ENCODE assay signal across 23 cellular contexts in genomic region chr3:108554913-108555571, GRCh38. TPM values are rescaled to one million over a fixed set of nuclear protein-coding genes. Genes with fewer than 3 reads are reported as not detected.
DNase-seq lines count a peak whose midpoint lies in the region; ATAC-seq, FAIRE-seq and TF ChIP-seq lines count a peak whose summit lies in the region.
"Had no signal": no experiment of that assay in that cellular context is flagged by ENCODE, and none has a peak within 500 bp of the region (broad histone marks: within the 10 kb centered on the region; RNA-seq: fewer than 3 reads in every experiment).

No MANE protein-coding gene starts in this region.

- H3K4me1 ChIP-seq in PC-3 (ENCODE audit: insufficient read depth, low read length): peaks cover 15% of the 10 kb centered on the region
- H3K4me1 ChIP-seq in psoas muscle: no peaks in the 10 kb centered on the region
- H3K4me1 ChIP-seq in SJCRH30: no peaks in the 10 kb centered on the region
- H3K4me1 ChIP-seq: BE2C had no signal

- H3F3A ChIP-seq in PC-3 (ENCODE audit: low read length, unreplicated experiment): no peaks in the 10 kb centered on the region

- no peak for FAIRE-seq in GM19239 (lab: Jason Lieb, UNC)
- FAIRE-seq: GM18507 had no signal

- H3K27me3 ChIP-seq in PC-3 (ENCODE audit: low read length): no peaks in the 10 kb centered on the region
- no peaks in the 10 kb centered on the region for H3K27me3 ChIP-seq in psoas muscle (ENCODE audit: insufficient read depth in 3 of 3, low read length in 2 of 3)
- H3K27me3 ChIP-seq in SJCRH30: no peaks in the 10 kb centered on the region
- H3K27me3 ChIP-seq: BE2C had no signal

- peaks cover 31% of the 10 kb centered on the region for H3K4me1 Mint-ChIP-seq in progenitor cell of endocrine pancreas (ENCODE audit: low read depth)
- H3K4me1 Mint-ChIP-seq: natural killer cell had no signal

- CTCF ChIA-PET in PC-3 (lab: Charles Lee): interaction anchor here (1.3 kb wide), 1 partner anchor 360 kb away, joined by 3 read pairs; no protein-coding TSS in a partner anchor

- POLR2A ChIA-PET in PC-3 (lab: Charles Lee; ENCODE audit: unreplicated experiment): interaction anchor here (0.6 kb wide), 1 partner anchor 47 kb away, joined by 3 read pairs; no protein-coding TSS in a partner anchor

- no peak overlapping the region for H3K27ac ChIP-seq in PC-3 (ENCODE audit: low read length)
- H3K27ac ChIP-seq in psoas muscle: no peak overlapping the region
- H3K27ac ChIP-seq in SJCRH30: no peak overlapping the region
- H3K27ac ChIP-seq: lower lobe of right lung had no signal

- peak overlapping the region; percentile 94 for H3K27ac Mint-ChIP-seq in progenitor cell of endocrine pancreas
- H3K27ac Mint-ChIP-seq: natural killer cell had no signal

- DNase-seq in EH (ENCODE audit: low read depth) (peak; percentile 36), PC-3 (no peak), iris pigment epithelial cell (ENCODE audit: low read depth) (peak; percentile 14), progenitor cell of endocrine pancreas (ENCODE audit: low spot score, unreplicated experiment) (no peak), COR-L47 (lab: John Stamatoyannopoulos, UW) (no peak), psoas muscle (no peak), SJCRH30 (no peak), GM19239 (ENCODE audit: insufficient read length, low spot score) (no peak)
- DNase-seq: activated CD4-positive, alpha-beta T cell treated with anti-CD3 and anti-CD28 coated beads for 1 hour; activated gamma-delta T cell treated with Interleukin-2 at 50 U/mL for 16 hours; BE2C; DMS153; effector memory CD8-positive, alpha-beta T cell; lower lobe of right lung; natural killer cell; NCI-H1694; NCI-H345; right cardiac atrium; T-helper 2 cell had no signal

- no peaks in the 10 kb centered on the region for H3K27me3 Mint-ChIP-seq in progenitor cell of endocrine pancreas
- H3K27me3 Mint-ChIP-seq: effector memory CD8-positive, alpha-beta T cell had no signal

- BruUV-seq in PC-3 (replicated peaks; lab: Mats Ljungman, UMichigan): no TSS peak

- H2AFZ ChIP-seq in PC-3 (ENCODE audit: low read length): no peak overlapping the region

- H3K79me2 ChIP-seq in PC-3 (ENCODE audit: low read length): no peaks in the 10 kb centered on the region

- 0 out of 2 replicates have a peak overlapping the region, but pooled peaks have one; percentile 34 for H3K4me2 ChIP-seq in PC-3 (ENCODE audit: low read length)

- no peak for TF ChIP-seq CTCF in PC-3 (conservative IDR thresholded peaks at IDR 0.05; ENCODE audit: low read depth, low read length)
- no peak for TF ChIP-seq CTCF in progenitor cell of endocrine pancreas (IDR thresholded peaks at IDR 0.05; ENCODE audit: unreplicated experiment)
- TF ChIP-seq CTCF in psoas muscle (IDR thresholded peaks at IDR 0.05): no peak

- H3K9me3 ChIP-seq in PC-3 (ENCODE audit: low read length) (no peaks in the 10 kb centered on the region), psoas muscle (no peaks in the 10 kb centered on the region), SJCRH30 (replicated peaks) (no peaks in the 10 kb centered on the region)
- H3K9me3 ChIP-seq: BE2C, HAP-1, lower lobe of right lung had no signal

- H3K36me3 Mint-ChIP-seq in progenitor cell of endocrine pancreas (ENCODE audit: insufficient read depth): peaks cover 9% of the 10 kb centered on the region
- H3K36me3 Mint-ChIP-seq: natural killer cell had no signal

- H4K20me1 ChIP-seq in PC-3 (ENCODE audit: low read length): 0 out of 2 replicates have a peak, but pooled peaks cover 4% of the 10 kb centered on the region

- no peak overlapping the region for H3K4me3 ChIP-seq in PC-3 (ENCODE audit: low read length)
- no peak overlapping the region for H3K4me3 ChIP-seq in psoas muscle
- no peak overlapping the region for H3K4me3 ChIP-seq in SJCRH30
- H3K4me3 ChIP-seq: HAP-1, lower lobe of right lung had no signal

- no peaks in the 10 kb centered on the region for H3K9me2 ChIP-seq in PC-3 (replicated peaks; ENCODE audit: low read length)

- WGBS in psoas muscle, 3 donors: 78 to 85% (median 85%) methylated on average over 3 of the region's 3 CpGs

- H3K9me3 Mint-ChIP-seq in progenitor cell of endocrine pancreas (ENCODE audit: low read depth): no peaks in the 10 kb centered on the region
- H3K9me3 Mint-ChIP-seq: effector memory CD8-positive, alpha-beta T cell; natural killer cell had no signal

- intact Hi-C loops in PC-3 (cut with micrococcal nuclease) (loop anchor here (2.0 to 10.0 kb wide), 5 partner anchors 34 to 1320 kb away; partner anchors contain the start of genes CIP2A and DZIP3), psoas muscle (cut with DNase I) (loop anchor here (1.0 to 2.0 kb wide), 2 partner anchors 17 to 66 kb away; no protein-coding TSS in a partner anchor)

- H3K36me3 ChIP-seq in PC-3 (ENCODE audit: low read depth, low read length) (peaks cover 60% of the 10 kb centered on the region), psoas muscle (ENCODE audit: insufficient read depth in 1 of 2, low read depth in 1 of 2) (no peaks in the 10 kb centered on the region), SJCRH30 (peaks cover 86% of the 10 kb centered on the region)
- H3K36me3 ChIP-seq: lower lobe of right lung had no signal

- ATAC-seq in PC-3 (peak; percentile 54), psoas muscle (no peak)
- ATAC-seq: effector memory CD8-positive, alpha-beta T cell; natural killer cell; Right ventricle myocardium inferior had no signal

- H3K9ac ChIP-seq in PC-3 (ENCODE audit: low read length): no peak overlapping the region

- peak overlapping the region; percentile 57 for H3K4me3 Mint-ChIP-seq in progenitor cell of endocrine pancreas (ENCODE audit: low read depth)
- H3K4me3 Mint-ChIP-seq: effector memory CD8-positive, alpha-beta T cell; natural killer cell had no signal

RNA-seq across cellular contexts. Expression of gene CIP2A, which starts 34.2 kb away (rescaled TPM):
- total RNA-seq in PC-3 (2014; rRNA removed) (47.9 and 52.4 TPM in 2 replicates), progenitor cell of endocrine pancreas (21.0 and 25.1 TPM in 2 replicates), psoas muscle (1 to 10 TPM in 1 of 4 donors, under 1 TPM in 3; 0.62 to 1.1 (median 0.90) TPM)
- 1 to 10 TPM in 1 of 3 donors, under 1 TPM in 2; 0.31 to 1.7 (median 0.95) TPM for polyA plus RNA-seq in psoas muscle
- 105 and 129 TPM in 2 replicates for total RNA-seq in SJCRH30 (2014; rRNA removed; shearing (Covaris generic))

RNA-seq across cellular contexts. Expression of gene DZIP3, which starts 34.5 kb away (rescaled TPM):
- total RNA-seq in PC-3 (2014; rRNA removed) (5.1 and 7.3 TPM in 2 replicates), progenitor cell of endocrine pancreas (33.4 and 33.6 TPM in 2 replicates), psoas muscle (10 to 100 TPM in 3 of 4 donors, 1 to 10 TPM in 1; 7.6 to 20.8 (median 13.4) TPM)
- polyA plus RNA-seq in psoas muscle: 1 to 10 TPM; 2.5 to 3.2 (median 2.9) TPM
- total RNA-seq in SJCRH30 (2014; rRNA removed; shearing (Covaris generic)): 42.8 and 46.7 TPM in 2 replicates

RNA-seq across cellular contexts. Expression of gene MYH15, which starts 44.6 kb away (rescaled TPM):
- 2.4 and 2.8 TPM in 2 replicates for total RNA-seq in PC-3 (2014; rRNA removed)
- total RNA-seq in progenitor cell of endocrine pancreas: 0.91 and 0.96 TPM in 2 replicates
- total RNA-seq in psoas muscle: under 1 TPM; 0.08 to 0.67 (median 0.20) TPM
- under 1 TPM; 0.01 to 0.08 (median 0.06) TPM for polyA plus RNA-seq in psoas muscle
- total RNA-seq in SJCRH30 (2014; rRNA removed; shearing (Covaris generic)): 0.08 and 0.14 TPM in 2 replicates
- total RNA-seq: HT-29 had no signal

Comparison
In these comparisons a context has a peak if more than half of its experiments do, and no peak if none do; other contexts are left out.
1. DNase-seq: peak in EH (single experiment) and iris pigment epithelial cell (single experiment); none in PC-3 (single experiment), progenitor cell of endocrine pancreas (single experiment), COR-L47 (single experiment), psoas muscle (0 of 2), SJCRH30 (0 of 2) and GM19239 (single experiment).
2. RNA of gene CIP2A, which starts 34.2 kb away (total RNA-seq): 105 to 129 TPM in SJCRH30, 47.9 to 52.4 TPM in PC-3 and 21.0 to 25.1 TPM in progenitor cell of endocrine pancreas; 0.62 to 1.1 TPM in psoas muscle; every median in the first group is over 10 times any median in the second.